Comparison of ENCODE assay signal across 9 cellular contexts in the genomic region with DNA sequence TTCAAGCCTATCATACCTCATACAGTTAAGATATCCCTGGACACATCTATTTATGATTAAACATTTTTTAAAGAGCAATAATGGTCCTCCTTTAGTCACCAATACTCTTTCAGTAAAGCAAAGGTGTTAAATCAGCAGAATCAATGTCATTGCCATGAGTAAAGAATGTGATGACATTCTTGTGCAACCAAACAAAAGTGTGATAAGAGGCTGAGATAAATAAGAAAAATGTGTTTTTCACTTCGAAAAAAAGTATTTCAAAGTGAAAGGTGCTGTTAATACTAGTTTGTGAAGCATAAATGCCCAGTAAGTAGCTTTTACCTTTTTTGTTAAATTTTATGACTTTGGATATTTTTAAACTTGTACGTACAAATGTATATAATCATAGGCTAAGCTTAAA. TPM values are rescaled to one million over a fixed set of nuclear protein-coding genes. Genes with fewer than 3 reads are reported as not detected.
"Had no signal": no experiment of that assay in that cellular context is flagged by ENCODE, and none has a peak within 500 bp of the region (broad histone marks: within the 10 kb centered on the region; RNA-seq: fewer than 3 reads in every experiment).

No MANE protein-coding gene starts in this region.

- H3K4me3 ChIP-seq: GM12878 had no signal

- ATAC-seq: GM12878 had no signal

- DNase-seq: GDM1, GF-D8 had no signal

- FAIRE-seq: G401.6, GM12878, GM12891, GM12892, GM18507, GM19239 had no signal

RNA-seq across cellular contexts. Expression of a gene that starts 8.4 kb away (rescaled TPM):
- total RNA-seq: G401 had no signal
